20 cellular contexts compared by ENCODE assay signal in genomic region chr11:12754582-12755250, GRCh38.
DNase-seq lines count a peak whose midpoint lies in the region; ATAC-seq, FAIRE-seq and TF ChIP-seq lines count a peak whose summit lies in the region.
"Had no signal": no experiment of that assay in that cellular context is flagged by ENCODE, and none has a peak within 500 bp of the region (broad histone marks: within the 10 kb centered on the region; RNA-seq: fewer than 3 reads in every experiment).

No MANE protein-coding gene starts in this region.

- H3K79me2 ChIP-seq in PC-3 (ENCODE audit: low read length) (peaks cover 95% of the 10 kb centered on the region), keratinocyte (ENCODE audit: control insufficient read depth, insufficient read depth, low read length) (peaks cover 93% of the 10 kb centered on the region)

- H4K20me1 ChIP-seq in PC-3 (ENCODE audit: low read length) (peaks cover 14% of the 10 kb centered on the region; the same call in 1 of the 2 replicates), keratinocyte (ENCODE audit: control insufficient read depth, extremely low read depth, insufficient read depth, low read length) (peaks cover 20% of the 10 kb centered on the region)

- no peaks in the 10 kb centered on the region for H3K9me3 ChIP-seq in cardiac muscle cell (ENCODE audit: low read depth)
- no peaks in the 10 kb centered on the region for H3K9me3 ChIP-seq in PC-3 (ENCODE audit: low read length)
- H3K9me3 ChIP-seq in keratinocyte (ENCODE audit: control insufficient read depth, low read depth, low read length) = no peaks in the 10 kb centered on the region
- no peaks in the 10 kb centered on the region for H3K9me3 ChIP-seq in transverse colon
- H3K9me3 ChIP-seq in esophagus muscularis mucosa = no peaks in the 10 kb centered on the region
- H3K9me3 ChIP-seq: neutrophil, SK-N-SH, testis had no signal

- TF ChIP-seq POLR2A in transverse colon (IDR thresholded peaks at IDR 0.05) (no peak), esophagus muscularis mucosa (IDR thresholded peaks at IDR 0.05; ENCODE audit: low read depth) (no peak)

- intact Hi-C loops in left cardiac atrium (cut with DNase I) (no loop called here), PC-3 (cut with micrococcal nuclease) (no loop called here), transverse colon (cut with DNase I; ENCODE audit: low total_unique reads) (no loop called here), esophagus muscularis mucosa (cut with DNase I) (no loop called here)

- no peaks in the 10 kb centered on the region for H3F3A ChIP-seq in PC-3 (ENCODE audit: low read length, unreplicated experiment)

- FAIRE-seq in keratinocyte (lab: Jason Lieb, UNC) = peak; percentile 20
- FAIRE-seq: K562 had no signal

- H3K9ac ChIP-seq in PC-3 (ENCODE audit: low read length) (no peak overlapping the region), keratinocyte (ENCODE audit: control insufficient read depth, extremely low read depth, insufficient read depth, low read length) (no peak overlapping the region)
- H3K9ac ChIP-seq: SK-N-SH had no signal

- no peak for TF ChIP-seq CTCF in cardiac muscle cell (IDR thresholded peaks at IDR 0.05; ENCODE audit: low read depth, low read length)
- no peak for TF ChIP-seq CTCF in PC-3 (conservative IDR thresholded peaks at IDR 0.05; ENCODE audit: low read depth, low read length)
- no peak for TF ChIP-seq CTCF in keratinocyte (optimal IDR thresholded peaks at IDR 0.05 in 1 of 3, IDR thresholded peaks at IDR 0.05 in 1 of 3, conservative IDR thresholded peaks at IDR 0.05 in 1 of 3; ENCODE audit: extremely low read depth in 1 of 3, insufficient read depth in 2 of 3, low read length in 3 of 3)
- no peak for TF ChIP-seq CTCF in transverse colon (IDR thresholded peaks at IDR 0.05)
- no peak for TF ChIP-seq CTCF in esophagus muscularis mucosa (IDR thresholded peaks at IDR 0.05)

- no peaks in the 10 kb centered on the region for H3K9me2 ChIP-seq in PC-3 (replicated peaks; ENCODE audit: low read length)
- H3K9me2 ChIP-seq: SK-N-SH had no signal

- H3K9me1 ChIP-seq in keratinocyte (ENCODE audit: control insufficient read depth, extremely low read depth, insufficient read depth, low read length) = peaks cover 4% of the 10 kb centered on the region

- H3K27ac ChIP-seq in cardiac muscle cell (peak overlapping the region; percentile 73), PC-3 (ENCODE audit: low read length) (peak overlapping the region; percentile 23; the same call in 1 of the 2 replicates), keratinocyte (ENCODE audit: control insufficient read depth, insufficient read depth, low read length) (peak overlapping the region; percentile 51), transverse colon (no peak overlapping the region), esophagus muscularis mucosa (replicated peaks in 1 of 4) (no peak overlapping the region)
- H3K27ac ChIP-seq: neutrophil, testis had no signal

- H3K4me3 ChIP-seq in cardiac muscle cell (no peak overlapping the region), PC-3 (ENCODE audit: low read length) (no peak overlapping the region), keratinocyte (ENCODE audit: control insufficient read depth in 2 of 3, extremely low read depth in 1 of 3, insufficient read depth in 2 of 3, low read depth in 1 of 3, low read length in 3 of 3) (peak overlapping the region in 1 of 3 experiments; percentile 8), transverse colon (no peak overlapping the region), esophagus muscularis mucosa (no peak overlapping the region)
- H3K4me3 ChIP-seq: K562, testis had no signal

- H3K4me2 ChIP-seq in PC-3 (ENCODE audit: low read length) (peak overlapping the region; percentile 21), keratinocyte (ENCODE audit: control insufficient read depth, extremely low read depth, insufficient read depth, low read depth, low read length) (peak overlapping the region; percentile 62)

- POLR2A ChIA-PET in PC-3 (lab: Charles Lee; ENCODE audit: unreplicated experiment) = interaction anchor here (0.6 kb wide), 1 partner anchor 122 kb away, joined by 6 read pairs; no protein-coding TSS in a partner anchor

- no peak for TF ChIP-seq EP300 in transverse colon (IDR thresholded peaks at IDR 0.05; ENCODE audit: low read depth)
- TF ChIP-seq EP300 in esophagus muscularis mucosa (IDR thresholded peaks at IDR 0.05) = no peak

- in situ Hi-C loops in transverse colon (cut with MboI; ENCODE audit: low pct_ligation_motif_present in 1 of 4, low pct_unique_long_range_greater_than_20kb in 1 of 4, low sequenced_read_pairs in 3 of 4) (no loop called here), ACHN (cut with HindIII; ENCODE audit: low pct_ligation_motif_present, low pct_unique_long_range_greater_than_20kb, low sequenced_read_pairs) (no loop called here)

- H2AFZ ChIP-seq in PC-3 (ENCODE audit: low read length) (no peak overlapping the region), keratinocyte (ENCODE audit: control insufficient read depth, low read length) (no peak overlapping the region)

- ATAC-seq in left cardiac atrium = no peak
- peak; percentile 17; the same call in 1 of the 2 replicates for ATAC-seq in PC-3
- ATAC-seq: activated CD4-positive, alpha-beta T cell treated with anti-CD3 and anti-CD28 coated beads for 36 hours; activated CD8-positive, alpha-beta memory T cell treated with anti-CD3 and anti-CD28 coated beads, Interleukin-2, amount 10 ng/mL, durations not matched to agents 7 days and 5 days; activated naive CD8-positive, alpha-beta T cell treated with anti-CD3 and anti-CD28 coated beads, Interleukin-2, amount 50 U/mL, for 24 hours; K562; Panc1 had no signal

- CTCF ChIA-PET in PC-3 (lab: Charles Lee) = interaction anchor here (0.6 to 1.2 kb wide), 2 partner anchors 62 to 74 kb away, joined by 3 to 4 read pairs; no protein-coding TSS in a partner anchor

- H3K27me3 ChIP-seq in cardiac muscle cell = no peaks in the 10 kb centered on the region
- H3K27me3 ChIP-seq in PC-3 (ENCODE audit: low read length) = no peaks in the 10 kb centered on the region
- no peaks in the 10 kb centered on the region for H3K27me3 ChIP-seq in keratinocyte (ENCODE audit: control insufficient read depth, extremely low read depth, insufficient read depth, low read length)
- no peaks in the 10 kb centered on the region for H3K27me3 ChIP-seq in transverse colon
- no peaks in the 10 kb centered on the region for H3K27me3 ChIP-seq in esophagus muscularis mucosa
- H3K27me3 ChIP-seq: neutrophil, testis had no signal

- BruUV-seq in PC-3 (replicated peaks; lab: Mats Ljungman, UMichigan) = no TSS peak

- dilution Hi-C loops in keratinocyte (cut with MboI; ENCODE audit: extremely low pct_ligation_motif_present, low sequenced_read_pairs) = no loop called here

- H3K4me1 ChIP-seq in cardiac muscle cell (ENCODE audit: low read depth) = peaks cover 42% of the 10 kb centered on the region
- peaks cover 23% of the 10 kb centered on the region for H3K4me1 ChIP-seq in PC-3 (ENCODE audit: insufficient read depth, low read length)
- H3K4me1 ChIP-seq in keratinocyte (ENCODE audit: control insufficient read depth, extremely low read depth, insufficient read depth, low read length) = peaks cover 30% of the 10 kb centered on the region
- peaks cover 9 to 35% (median 14%) of the 10 kb centered on the region in 4 donors for H3K4me1 ChIP-seq in transverse colon
- H3K4me1 ChIP-seq in esophagus muscularis mucosa = peaks cover 28 to 50% (median 33%) of the 10 kb centered on the region in 4 donors
- H3K4me1 ChIP-seq: testis had no signal

- DNase-seq in cardiac muscle cell (ENCODE audit: low read depth in 1 of 2, low spot score in 1 of 2) (no peak), left cardiac atrium (no peak), PC-3 (peak; percentile 19), keratinocyte (ENCODE audit: low read depth, low spot score) (no peak), transverse colon (peak; percentile 15), NCI-H446 treated with DMSO at 0.1 percent for 48 hours (lab: John Stamatoyannopoulos, UW) (no peak), ACHN (no peak), esophagus muscularis mucosa (ENCODE audit: extremely low spot score) (no peak)
- DNase-seq: activated CD4-positive, alpha-beta T cell treated with anti-CD3 and anti-CD28 coated beads for 36 hours; activated CD8-positive, alpha-beta memory T cell treated with anti-CD3 and anti-CD28 coated beads, Interleukin-2, amount 10 ng/mL, durations not matched to agents 7 days and 5 days; activated naive CD8-positive, alpha-beta T cell treated with anti-CD3 and anti-CD28 coated beads, Interleukin-2, amount 50 U/mL, for 24 hours; CD4-positive, CD25-positive, alpha-beta regulatory T cell; DND-41; erythroblast; NCI-H524 treated with DMSO at 0.1 percent for 48 hours; SK-N-SH; testis had no signal

- WGBS in transverse colon (ENCODE audit: low coverage in 1 of 2), 2 donors = 57% methylated on average over 3 of the region's 3 CpGs; no CpG with 5 or more reads in 1 of the 2 donors
- 95% methylated on average over 2 of the region's 3 CpGs for WGBS in esophagus muscularis mucosa

- H3K36me3 ChIP-seq in cardiac muscle cell (no peaks in the 10 kb centered on the region), PC-3 (ENCODE audit: low read depth, low read length) (no peaks in the 10 kb centered on the region), keratinocyte (ENCODE audit: control insufficient read depth in 2 of 2, extremely low read depth in 1 of 2, insufficient read depth in 2 of 2, low read length in 2 of 2) (peaks cover 3% of the 10 kb centered on the region in 2 experiments), transverse colon (no peaks in the 10 kb centered on the region), esophagus muscularis mucosa (no peaks in the 10 kb centered on the region)
- H3K36me3 ChIP-seq: neutrophil had no signal

Comparison
In these comparisons a context has a peak if more than half of its experiments do, and no peak if none do; other contexts are left out.
1. DNase-seq: peak in PC-3 (single experiment) and transverse colon (single experiment); none in cardiac muscle cell (0 of 2), left cardiac atrium (single experiment), keratinocyte (single experiment), NCI-H446 treated with DMSO at 0.1 percent for 48 hours (single experiment), ACHN (single experiment) and esophagus muscularis mucosa (single experiment).
2. H3K27ac ChIP-seq: peak in cardiac muscle cell (single experiment), PC-3 (single experiment) and keratinocyte (single experiment); none in transverse colon (0 of 4) and esophagus muscularis mucosa (0 of 4).